1 cellular context compared by ENCODE assay signal in the genomic region with DNA sequence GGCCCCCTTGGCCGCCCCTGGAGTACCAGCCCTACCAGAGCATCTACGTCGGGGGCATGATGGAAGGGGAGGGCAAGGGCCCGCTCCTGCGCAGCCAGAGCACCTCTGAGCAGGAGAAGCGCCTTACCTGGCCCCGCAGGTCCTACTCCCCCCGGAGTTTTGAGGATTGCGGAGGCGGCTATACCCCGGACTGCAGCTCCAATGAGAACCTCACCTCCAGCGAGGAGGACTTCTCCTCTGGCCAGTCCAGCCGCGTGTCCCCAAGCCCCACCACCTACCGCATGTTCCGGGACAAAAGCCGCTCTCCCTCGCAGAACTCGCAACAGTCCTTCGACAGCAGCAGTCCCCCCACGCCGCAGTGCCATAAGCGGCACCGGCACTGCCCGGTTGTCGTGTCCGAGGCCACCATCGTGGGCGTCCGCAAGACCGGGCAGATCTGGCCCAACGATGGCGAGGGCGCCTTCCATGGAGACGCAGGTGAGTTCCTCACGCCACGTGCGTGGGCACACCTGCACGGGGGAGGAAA.
TF ChIP-seq lines count a peak whose summit lies in the region.

No MANE protein-coding gene starts in this region.

TF ChIP-seq in K562, 482 proteins besides CTCF, POLR2A, EP300 and RAD21:
- TF ChIP-seq, protein P1, sequence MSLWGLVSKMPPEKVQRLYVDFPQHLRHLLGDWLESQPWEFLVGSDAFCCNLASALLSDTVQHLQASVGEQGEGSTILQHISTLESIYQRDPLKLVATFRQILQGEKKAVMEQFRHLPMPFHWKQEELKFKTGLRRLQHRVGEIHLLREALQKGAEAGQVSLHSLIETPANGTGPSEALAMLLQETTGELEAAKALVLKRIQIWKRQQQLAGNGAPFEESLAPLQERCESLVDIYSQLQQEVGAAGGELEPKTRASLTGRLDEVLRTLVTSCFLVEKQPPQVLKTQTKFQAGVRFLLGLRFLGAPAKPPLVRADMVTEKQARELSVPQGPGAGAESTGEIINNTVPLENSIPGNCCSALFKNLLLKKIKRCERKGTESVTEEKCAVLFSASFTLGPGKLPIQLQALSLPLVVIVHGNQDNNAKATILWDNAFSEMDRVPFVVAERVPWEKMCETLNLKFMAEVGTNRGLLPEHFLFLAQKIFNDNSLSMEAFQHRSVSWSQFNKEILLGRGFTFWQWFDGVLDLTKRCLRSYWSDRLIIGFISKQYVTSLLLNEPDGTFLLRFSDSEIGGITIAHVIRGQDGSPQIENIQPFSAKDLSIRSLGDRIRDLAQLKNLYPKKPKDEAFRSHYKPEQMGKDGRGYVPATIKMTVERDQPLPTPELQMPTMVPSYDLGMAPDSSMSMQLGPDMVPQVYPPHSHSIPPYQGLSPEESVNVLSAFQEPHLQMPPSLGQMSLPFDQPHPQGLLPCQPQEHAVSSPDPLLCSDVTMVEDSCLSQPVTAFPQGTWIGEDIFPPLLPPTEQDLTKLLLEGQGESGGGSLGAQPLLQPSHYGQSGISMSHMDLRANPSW (CRISPR knock-in tag; IDR thresholded peaks at IDR 0.05): peak; percentile 50; the same call in 1 of the 2 replicates
- no peak for TF ChIP-seq ZNF644 (tag; IDR thresholded peaks at IDR 0.05; ENCODE audit: low read depth)
- TF ChIP-seq HDAC1 (IDR thresholded peaks at IDR 0.05): no peak
- TF ChIP-seq SMAD3 (CRISPR knock-in tag; conservative IDR thresholded peaks at IDR 0.05): no peak
- no peak for TF ChIP-seq ARID2 (IDR thresholded peaks at IDR 0.05)
- TF ChIP-seq NFXL1 (CRISPR knock-in tag; IDR thresholded peaks at IDR 0.05): no peak
- TF ChIP-seq, protein P2, sequence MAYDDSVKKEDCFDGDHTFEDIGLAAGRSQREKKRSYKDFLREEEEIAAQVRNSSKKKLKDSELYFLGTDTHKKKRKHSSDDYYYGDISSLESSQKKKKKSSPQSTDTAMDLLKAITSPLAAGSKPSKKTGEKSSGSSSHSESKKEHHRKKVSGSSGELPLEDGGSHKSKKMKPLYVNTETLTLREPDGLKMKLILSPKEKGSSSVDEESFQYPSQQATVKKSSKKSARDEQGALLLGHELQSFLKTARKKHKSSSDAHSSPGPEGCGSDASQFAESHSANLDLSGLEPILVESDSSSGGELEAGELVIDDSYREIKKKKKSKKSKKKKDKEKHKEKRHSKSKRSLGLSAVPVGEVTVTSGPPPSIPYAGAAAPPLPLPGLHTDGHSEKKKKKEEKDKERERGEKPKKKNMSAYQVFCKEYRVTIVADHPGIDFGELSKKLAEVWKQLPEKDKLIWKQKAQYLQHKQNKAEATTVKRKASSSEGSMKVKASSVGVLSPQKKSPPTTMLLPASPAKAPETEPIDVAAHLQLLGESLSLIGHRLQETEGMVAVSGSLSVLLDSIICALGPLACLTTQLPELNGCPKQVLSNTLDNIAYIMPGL (CRISPR knock-in tag; IDR thresholded peaks at IDR 0.05): peak; percentile 12; the same call in 1 of the 2 replicates
- no peak for TF ChIP-seq ZBTB17 (CRISPR knock-in tag; IDR thresholded peaks at IDR 0.05)
